Comparison of ENCODE assay signal across 1 cellular context in genomic region chr13:41590643-41591042, GRCh38.
TF ChIP-seq lines count a peak whose summit lies in the region.

No MANE protein-coding gene starts in this region.

TF ChIP-seq in IMR-90, 13 proteins besides CTCF, POLR2A, EP300 and RAD21 (continued from another document):
- TF ChIP-seq USF2 (IDR thresholded peaks at IDR 0.05; ENCODE audit: low read depth, low read length) (no peak), FOS (IDR thresholded peaks at IDR 0.05; ENCODE audit: low read depth, low read length) (no peak), BHLHE40 (IDR thresholded peaks at IDR 0.05; ENCODE audit: low read depth, low read length) (no peak), MAZ (IDR thresholded peaks at IDR 0.05; ENCODE audit: borderline replicate concordance, low read depth, low read length) (no peak), MXI1 (IDR thresholded peaks at IDR 0.05; ENCODE audit: borderline replicate concordance, low read depth, low read length) (no peak), RCOR1 (IDR thresholded peaks at IDR 0.05; ENCODE audit: insufficient replicate concordance, low read length) (no peak), MAFK (IDR thresholded peaks at IDR 0.05; ENCODE audit: low read depth, low read length) (no peak), RFX5 (IDR thresholded peaks at IDR 0.05; ENCODE audit: low read depth, low read length) (no peak), SMC3 (IDR thresholded peaks at IDR 0.05; ENCODE audit: low read depth, low read length) (no peak), ELK1 (IDR thresholded peaks at IDR 0.05; ENCODE audit: borderline replicate concordance, low read depth, low read length) (no peak)
